In the genomic region with DNA sequence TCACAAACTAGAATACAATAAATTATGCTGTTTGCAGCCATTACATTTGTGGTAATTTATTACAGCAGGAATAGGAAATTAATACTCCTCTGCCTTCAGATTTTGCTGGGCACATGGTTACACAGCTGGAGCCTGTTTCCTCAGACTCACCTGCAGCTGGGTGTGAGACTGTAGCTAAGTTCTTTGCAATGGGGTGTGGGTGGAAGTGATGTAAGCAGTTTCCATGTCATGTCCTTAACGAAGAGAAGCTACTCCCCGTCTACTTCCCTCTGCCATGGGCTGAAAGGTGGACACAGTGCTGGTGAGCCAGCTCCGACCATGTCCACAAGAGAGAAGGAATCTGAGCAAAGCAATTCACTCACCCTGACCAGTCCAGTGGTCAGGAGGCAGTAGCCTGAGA, we compare ENCODE assay signal across 23 cellular contexts. TPM values are rescaled to one million over a fixed set of nuclear protein-coding genes. Genes with fewer than 3 reads are reported as not detected.
DNase-seq lines count a peak whose midpoint lies in the region; ATAC-seq and TF ChIP-seq lines count a peak whose summit lies in the region.
"Had no signal": no experiment of that assay in that cellular context is flagged by ENCODE, and none has a peak within 500 bp of the region (broad histone marks: within the 10 kb centered on the region; RNA-seq: fewer than 3 reads in every experiment).

No MANE protein-coding gene starts in this region.

- no peak for TF ChIP-seq POLR2A in heart left ventricle (IDR thresholded peaks at IDR 0.05)

- H3K27ac Mint-ChIP-seq in CD4-positive, CD25-positive, alpha-beta regulatory T cell: peak overlapping the region in 2 of 3 donors; percentile 20 to 57
- peak overlapping the region; percentile 31 for H3K27ac Mint-ChIP-seq in activated naive CD8-positive, alpha-beta T cell treated with anti-CD3 and anti-CD28 coated beads, Interleukin-2, amount 50 U/mL, for 24 hours
- H3K27ac Mint-ChIP-seq: neural progenitor cell had no signal

- H2AFZ ChIP-seq in Karpas-422 (ENCODE audit: low read length): no peak overlapping the region
- H2AFZ ChIP-seq: neural progenitor cell had no signal

- H3K4me3 Mint-ChIP-seq in CD4-positive, CD25-positive, alpha-beta regulatory T cell: peak overlapping the region in 1 of 4 donors; percentile 27
- H3K4me3 Mint-ChIP-seq in activated naive CD8-positive, alpha-beta T cell treated with anti-CD3 and anti-CD28 coated beads, Interleukin-2, amount 50 U/mL, for 24 hours: no peak overlapping the region
- H3K4me3 Mint-ChIP-seq: activated naive CD4-positive, alpha-beta T cell treated with anti-CD3 and anti-CD28 coated beads, Interleukin-2, amount 50 U/mL, for 24 hours; CD4-positive, alpha-beta memory T cell; mesothelial cell of epicardium; neural progenitor cell had no signal

- H3K36me3 Mint-ChIP-seq in CD4-positive, CD25-positive, alpha-beta regulatory T cell: peaks cover under 1% of the 10 kb centered on the region
- H3K36me3 Mint-ChIP-seq in activated naive CD8-positive, alpha-beta T cell treated with anti-CD3 and anti-CD28 coated beads, Interleukin-2, amount 50 U/mL, for 24 hours (ENCODE audit: low read depth): peaks cover 2% of the 10 kb centered on the region
- H3K36me3 Mint-ChIP-seq: neural progenitor cell had no signal

- H3K36me3 ChIP-seq in CD4-positive, CD25-positive, alpha-beta regulatory T cell (ENCODE audit: control insufficient read depth, insufficient read depth, low read length): no peaks in the 10 kb centered on the region
- H3K36me3 ChIP-seq in Karpas-422 (ENCODE audit: insufficient read depth, low read length) (no peaks in the 10 kb centered on the region), heart left ventricle (no peaks in the 10 kb centered on the region)
- H3K36me3 ChIP-seq: neural progenitor cell, prostate gland, stomach, upper lobe of left lung had no signal

- 44 to 83% (median 79%) methylated on average over 3 of the region's 3 CpGs for WGBS in heart left ventricle, 4 donors

- H3K4me3 ChIP-seq in CD4-positive, CD25-positive, alpha-beta regulatory T cell (ENCODE audit: low read depth, low read length): no peak overlapping the region
- H3K4me3 ChIP-seq in Karpas-422 (ENCODE audit: low read length) (peak overlapping the region; percentile 20; the same call in 1 of the 2 replicates), heart left ventricle (no peak overlapping the region)
- H3K4me3 ChIP-seq: A549, neural progenitor cell, prostate gland, stomach, upper lobe of left lung had no signal

- intact Hi-C loops in heart left ventricle (cut with DNase I): loop anchor here in 1 of 10 donors (10.0 kb wide), 1 partner anchor 94 kb away; no protein-coding TSS in a partner anchor

- peaks cover 69% of the 10 kb centered on the region for H3K79me2 ChIP-seq in Karpas-422 (ENCODE audit: low read length)

- TF ChIP-seq CTCF in heart left ventricle (IDR thresholded peaks at IDR 0.05): no peak

- no peaks in the 10 kb centered on the region for H3K27me3 ChIP-seq in CD4-positive, CD25-positive, alpha-beta regulatory T cell (ENCODE audit: control insufficient read depth, insufficient read depth, low read length)
- no peaks in the 10 kb centered on the region for H3K27me3 ChIP-seq in Karpas-422 (ENCODE audit: low read length)
- H3K27me3 ChIP-seq in heart left ventricle: no peaks in the 10 kb centered on the region
- H3K27me3 ChIP-seq: neural progenitor cell, stomach, upper lobe of left lung had no signal

- no peak for ATAC-seq in CD4-positive, CD25-positive, alpha-beta regulatory T cell (ENCODE audit: low read depth in 2 of 2)
- ATAC-seq in activated naive CD8-positive, alpha-beta T cell treated with anti-CD3 and anti-CD28 coated beads, Interleukin-2, amount 50 U/mL, for 24 hours: peak; percentile 44
- ATAC-seq in heart left ventricle: no peak
- ATAC-seq: A549, left lobe of liver had no signal

- no peaks in the 10 kb centered on the region; the same call in 1 of the 2 replicates for H4K20me1 ChIP-seq in Karpas-422 (ENCODE audit: insufficient read depth, low read depth, low read length)

- H3K4me2 ChIP-seq in Karpas-422 (ENCODE audit: low read depth, low read length, poor library complexity, severe bottlenecking): peak overlapping the region; percentile 57
- H3K4me2 ChIP-seq: A549, neural progenitor cell had no signal

- H3K4me1 ChIP-seq in CD4-positive, CD25-positive, alpha-beta regulatory T cell (ENCODE audit: control insufficient read depth, insufficient read depth, low read length, poor library complexity, severe bottlenecking): peaks cover 19% of the 10 kb centered on the region
- H3K4me1 ChIP-seq in Karpas-422 (ENCODE audit: low read length): peaks cover 83% of the 10 kb centered on the region
- H3K4me1 ChIP-seq in heart left ventricle: peaks cover 0 to 79% (median 3%) of the 10 kb centered on the region in 12 donors
- H3K4me1 ChIP-seq: neural progenitor cell, prostate gland had no signal

- H3K27me3 Mint-ChIP-seq in CD4-positive, CD25-positive, alpha-beta regulatory T cell: no peaks in the 10 kb centered on the region
- H3K27me3 Mint-ChIP-seq in activated naive CD8-positive, alpha-beta T cell treated with anti-CD3 and anti-CD28 coated beads, Interleukin-2, amount 50 U/mL, for 24 hours: no peaks in the 10 kb centered on the region
- H3K27me3 Mint-ChIP-seq: activated naive CD4-positive, alpha-beta T cell treated with anti-CD3 and anti-CD28 coated beads, Interleukin-2, amount 50 U/mL, for 24 hours; CD4-positive, alpha-beta memory T cell had no signal

- no peaks in the 10 kb centered on the region for H3K9me2 ChIP-seq in Karpas-422 (replicated peaks; ENCODE audit: insufficient read depth, low read length)

- H3K9me3 ChIP-seq in CD4-positive, CD25-positive, alpha-beta regulatory T cell (ENCODE audit: control insufficient read depth in 2 of 2, low read length in 2 of 2): no peaks in the 10 kb centered on the region
- H3K9me3 ChIP-seq in Karpas-422 (ENCODE audit: low read length): no peaks in the 10 kb centered on the region
- H3K9me3 ChIP-seq in heart left ventricle: no peaks in the 10 kb centered on the region
- H3K9me3 ChIP-seq: A549, prostate gland, stomach, upper lobe of left lung had no signal

- H3K27ac ChIP-seq in CD4-positive, CD25-positive, alpha-beta regulatory T cell (ENCODE audit: insufficient read depth, low read length, poor library complexity, severe bottlenecking): no peak overlapping the region
- H3K27ac ChIP-seq in Karpas-422 (ENCODE audit: low read length) (peak overlapping the region; percentile 96), heart left ventricle (no peak overlapping the region)
- H3K27ac ChIP-seq: A549, neural progenitor cell, prostate gland, stomach, upper lobe of left lung had no signal

- no peaks in the 10 kb centered on the region for H3K9me3 Mint-ChIP-seq in CD4-positive, CD25-positive, alpha-beta regulatory T cell
- no peaks in the 10 kb centered on the region for H3K9me3 Mint-ChIP-seq in activated naive CD8-positive, alpha-beta T cell treated with anti-CD3 and anti-CD28 coated beads, Interleukin-2, amount 50 U/mL, for 24 hours
- H3K9me3 Mint-ChIP-seq: activated naive CD4-positive, alpha-beta T cell treated with anti-CD3 and anti-CD28 coated beads, Interleukin-2, amount 50 U/mL, for 24 hours; CD4-positive, alpha-beta memory T cell had no signal

- peak overlapping the region; percentile 50 for H3K9ac ChIP-seq in Karpas-422 (ENCODE audit: low read length)
- H3K9ac ChIP-seq: neural progenitor cell had no signal

- peaks cover 9 to 55% (median 37%) of the 10 kb centered on the region in 4 donors for H3K4me1 Mint-ChIP-seq in CD4-positive, CD25-positive, alpha-beta regulatory T cell
- peaks cover 82% of the 10 kb centered on the region for H3K4me1 Mint-ChIP-seq in activated naive CD8-positive, alpha-beta T cell treated with anti-CD3 and anti-CD28 coated beads, Interleukin-2, amount 50 U/mL, for 24 hours

- DNase-seq in SIG-M5 treated with dmso at 0.1 percent for 504 hours (lab: John Stamatoyannopoulos, UW; ENCODE audit: unreplicated experiment) (peak; percentile 22), SIG-M5 (lab: John Stamatoyannopoulos, UW) (no peak), Karpas-422 (peak; percentile 60), DMS153 (lab: John Stamatoyannopoulos, UW) (no peak), heart left ventricle (no peak), NCI-H69 (lab: John Stamatoyannopoulos, UW) (no peak)
- peak in 1 of 3 donors; percentile 50 for DNase-seq in CD4-positive, CD25-positive, alpha-beta regulatory T cell
- no peak for DNase-seq in activated naive CD8-positive, alpha-beta T cell treated with anti-CD3 and anti-CD28 coated beads, Interleukin-2, amount 50 U/mL, for 24 hours
- DNase-seq: activated CD4-positive, alpha-beta T cell treated with anti-CD3 and anti-CD28 coated beads, Interleukin-2, amount 50 U/mL, for 48 hours; CD4-positive, alpha-beta memory T cell; glutamatergic neuron; KG1; NCI-H2107; NCI-H510A; stimulated activated CD4-positive, alpha-beta T cell treated with anti-CD3 and anti-CD28 coated beads, Interleukin-2, amount 100 ng/mL, for 24 hours; stomach; upper lobe of left lung had no signal

RNA-seq across cellular contexts. Expression of a gene that starts 18.2 kb away (rescaled TPM):
- 169 TPM for total RNA-seq in CD4-positive, CD25-positive, alpha-beta regulatory T cell
- polyA plus RNA-seq in CD4-positive, CD25-positive, alpha-beta regulatory T cell: 100 to 1,000 TPM; 161 to 185 (median 176) TPM
- total RNA-seq in Karpas-422 (2014; rRNA removed; shearing (Covaris generic); ENCODE audit: low replicate concordance): 72.0 and 79.6 TPM in 2 replicates
- total RNA-seq in heart left ventricle: 10 to 100 TPM; 22.4 to 51.6 (median 29.5) TPM
- 10 to 100 TPM in 1 of 2 donors, 1 to 10 TPM in 1; 9.6 to 17.6 TPM for polyA plus RNA-seq in heart left ventricle

Comparison
In these comparisons a context has a peak if more than half of its experiments do, and no peak if none do; other contexts are left out.
1. DNase-seq: peak in SIG-M5 treated with dmso at 0.1 percent for 504 hours (single experiment) and Karpas-422 (single experiment); none in SIG-M5 (single experiment), activated naive CD8-positive, alpha-beta T cell treated with anti-CD3 and anti-CD28 coated beads, Interleukin-2, amount 50 U/mL, for 24 hours (single experiment), DMS153 (single experiment), heart left ventricle (0 of 5) and NCI-H69 (single experiment).